In genomic region chr7:149622444-149623210, GRCh38 we compare ENCODE assay signal across 9 cellular contexts.
DNase-seq lines count a peak whose midpoint lies in the region; ATAC-seq and TF ChIP-seq lines count a peak whose summit lies in the region.
"Had no signal": no experiment of that assay in that cellular context is flagged by ENCODE, and none has a peak within 500 bp of the region (broad histone marks: within the 10 kb centered on the region; RNA-seq: fewer than 3 reads in every experiment).

No MANE protein-coding gene starts in this region.

- intact Hi-C loops in Calu3 (cut with micrococcal nuclease; ENCODE audit: unreplicated experiment), result loop anchor here (10.0 kb wide), 1 partner anchor 198 kb away; no protein-coding TSS in a partner anchor
- intact Hi-C loops in dorsolateral prefrontal cortex (cut with DNase I), result loop anchor here (5.0 to 10.0 kb wide), 3 partner anchors 125 to 782 kb away; partner anchors contain the start of gene ZNF746 (in 1 of the 2)
- intact Hi-C loops in left lung (cut with DNase I), result no loop called here
- intact Hi-C loops in mucosa of descending colon (cut with DNase I, micrococcal nuclease), result no loop called here

- H3K27ac ChIP-seq in dorsolateral prefrontal cortex (no peak overlapping the region), left lung (no peak overlapping the region), WERI-Rb-1 (no peak overlapping the region)

- H3K9me3 ChIP-seq in left lung (no peaks in the 10 kb centered on the region), WERI-Rb-1 (ENCODE audit: severe bottlenecking) (no peaks in the 10 kb centered on the region), mucosa of descending colon (no peaks in the 10 kb centered on the region)

- CTCF ChIA-PET in Calu3 (lab: Charles Lee), result no interaction called here

- TF ChIP-seq CTCF in Calu3 (IDR thresholded peaks at IDR 0.05; ENCODE audit: unreplicated experiment) (no peak), dorsolateral prefrontal cortex (IDR thresholded peaks at IDR 0.05 in 54 of 56, conservative IDR thresholded peaks at IDR 0.05 in 2 of 56; ENCODE audit: low read depth in 1 of 56, partially characterized antibody in 56 of 56) (no peak), osteocyte (IDR thresholded peaks at IDR 0.05) (no peak), left lung (IDR thresholded peaks at IDR 0.05) (no peak), WERI-Rb-1 (IDR thresholded peaks at IDR 0.05; ENCODE audit: low read depth, low read length) (no peak), mucosa of descending colon (IDR thresholded peaks at IDR 0.05) (no peak)

- H3K36me3 Mint-ChIP-seq in Calu3 (ENCODE audit: insufficient read depth, unreplicated experiment) (peaks cover 40% of the 10 kb centered on the region), osteocyte (ENCODE audit: unreplicated experiment) (peaks cover 20% of the 10 kb centered on the region)

- DNase-seq in Calu3, result no peak
- DNase-seq in MV-4-11 (lab: John Stamatoyannopoulos, UW), result peak; percentile 27
- DNase-seq in dorsolateral prefrontal cortex, result no peak
- no peak for DNase-seq in osteocyte (ENCODE audit: extremely low spot score, unreplicated experiment)
- no peak for DNase-seq in left lung
- no peak for DNase-seq in WERI-Rb-1
- no peak for DNase-seq in mucosa of descending colon
- DNase-seq: stimulated activated CD4-positive, alpha-beta T cell treated with anti-CD3 and anti-CD28 coated beads, Interleukin-2, amount 100 ng/mL, for 48 hours had no signal

- ATAC-seq in HG02763 (IDR thresholded peaks at IDR 0.05; ENCODE audit: unreplicated experiment) (no peak), left lung (no peak), mucosa of descending colon (no peak)

- H3K4me1 ChIP-seq in left lung (peaks cover 9 to 31% of the 10 kb centered on the region in 2 donors), mucosa of descending colon (ENCODE audit: low read depth) (peaks cover 12% of the 10 kb centered on the region)

- H3K4me3 Mint-ChIP-seq in Calu3 (ENCODE audit: low read depth, unreplicated experiment) (peak overlapping the region; percentile 96), osteocyte (ENCODE audit: unreplicated experiment) (peak overlapping the region; percentile 83)

- H3K4me3 ChIP-seq in dorsolateral prefrontal cortex (peak overlapping the region in 40 of 59 donors; percentile 61 to 100 (median 89)), left lung (peak overlapping the region in 1 of 2 donors; percentile 91), WERI-Rb-1 (ENCODE audit: low read depth, low read length) (no peak overlapping the region), mucosa of descending colon (no peak overlapping the region)

- H3K4me1 Mint-ChIP-seq in Calu3 (ENCODE audit: low read depth, unreplicated experiment), result no peaks in the 10 kb centered on the region
- H3K4me1 Mint-ChIP-seq in osteocyte (ENCODE audit: unreplicated experiment), result peaks cover 24% of the 10 kb centered on the region

- H3K36me3 ChIP-seq in left lung, result peaks cover 0 to 37% of the 10 kb centered on the region in 2 donors
- peaks cover 31% of the 10 kb centered on the region for H3K36me3 ChIP-seq in WERI-Rb-1
- no peaks in the 10 kb centered on the region for H3K36me3 ChIP-seq in mucosa of descending colon (ENCODE audit: low read depth)

- no peaks in the 10 kb centered on the region for H3K27me3 ChIP-seq in dorsolateral prefrontal cortex
- no peaks in the 10 kb centered on the region for H3K27me3 ChIP-seq in left lung
- no peaks in the 10 kb centered on the region for H3K27me3 ChIP-seq in WERI-Rb-1 (ENCODE audit: insufficient read depth, low read depth, severe bottlenecking)

- peaks cover 16% of the 10 kb centered on the region for H3K27me3 Mint-ChIP-seq in Calu3 (ENCODE audit: unreplicated experiment)
- H3K27me3 Mint-ChIP-seq in osteocyte (ENCODE audit: unreplicated experiment), result peaks cover 2% of the 10 kb centered on the region

- H3K27ac Mint-ChIP-seq in Calu3 (ENCODE audit: unreplicated experiment) (peak overlapping the region; percentile 79), osteocyte (ENCODE audit: unreplicated experiment) (peak overlapping the region; percentile 41)

- TSS peak; percentile 28 for BruUV-seq in Calu3 (replicated peaks; lab: Mats Ljungman, UMichigan)

- no peaks in the 10 kb centered on the region for H3K9me3 Mint-ChIP-seq in Calu3 (ENCODE audit: low read depth, unreplicated experiment)
- no peaks in the 10 kb centered on the region for H3K9me3 Mint-ChIP-seq in osteocyte (ENCODE audit: unreplicated experiment)

Comparison
In these comparisons a context has a peak if more than half of its experiments do, and no peak if none do; other contexts are left out.
1. H3K4me3 ChIP-seq: peak in dorsolateral prefrontal cortex (40 of 59); none in WERI-Rb-1 (single experiment) and mucosa of descending colon (single experiment).
2. intact Hi-C loops: an anchor here in Calu3 (10.0 kb wide) and dorsolateral prefrontal cortex (5.0 to 10.0 kb wide); none called in left lung and mucosa of descending colon.